Comparison of ENCODE assay signal across 13 cellular contexts in the genomic region with DNA sequence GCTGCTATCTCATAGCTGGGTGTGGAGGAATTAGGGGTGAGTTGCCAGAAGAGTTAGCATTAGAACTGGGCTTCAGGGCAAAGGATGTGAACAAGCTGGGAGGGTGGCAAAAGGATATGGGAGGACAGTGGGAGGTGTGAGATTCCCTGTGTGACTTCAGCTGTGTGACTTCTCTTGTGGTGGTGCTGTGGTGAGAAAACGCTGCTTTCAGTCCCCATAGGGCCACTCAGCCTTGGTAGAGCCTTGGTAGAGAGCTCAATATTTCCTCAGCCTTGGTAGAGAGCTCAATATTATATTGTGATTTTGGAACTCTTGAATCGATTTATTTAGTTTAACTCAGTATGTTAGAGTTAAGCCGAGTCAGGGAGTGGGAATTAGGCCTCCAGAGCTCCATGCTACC.
DNase-seq lines count a peak whose midpoint lies in the region; ATAC-seq lines count a peak whose summit lies in the region.
"Had no signal": no experiment of that assay in that cellular context is flagged by ENCODE, and none has a peak within 500 bp of the region (broad histone marks: within the 10 kb centered on the region; RNA-seq: fewer than 3 reads in every experiment).

No MANE protein-coding gene starts in this region.

- H3K4me3 ChIP-seq in mesendoderm (ENCODE audit: low read length) = no peak overlapping the region
- H3K4me3 ChIP-seq: GM23338, HAP-1 had no signal

- H3K4me1 ChIP-seq in mesendoderm (ENCODE audit: control insufficient read depth, low read depth, low read length) = no peaks in the 10 kb centered on the region
- H3K4me1 ChIP-seq: HAP-1 had no signal

- no peak overlapping the region for H2BK15ac ChIP-seq in mesendoderm (replicated peaks; ENCODE audit: low read depth)

- H3K4ac ChIP-seq in mesendoderm (ENCODE audit: low read depth, low read length) = no peak overlapping the region

- H3K36me3 ChIP-seq in mesendoderm (ENCODE audit: control insufficient read depth, insufficient read depth, low read length) = no peaks in the 10 kb centered on the region
- H3K36me3 ChIP-seq: HAP-1 had no signal

- no peak overlapping the region for H3K18ac ChIP-seq in mesendoderm (ENCODE audit: low read length)

- no peak overlapping the region for H4K8ac ChIP-seq in mesendoderm (ENCODE audit: low read depth, low read length)

- H2AK5ac ChIP-seq in mesendoderm (ENCODE audit: low read length) = no peak overlapping the region

- no CpG with 5 or more reads among the region's 3 CpGs for WGBS in mesendoderm (ENCODE audit: extremely low coverage, insufficient coverage, low lambda C conversion rate)

- H3K4me2 ChIP-seq in mesendoderm (ENCODE audit: low read length) = no peak overlapping the region
- H3K4me2 ChIP-seq: GM23338 had no signal

- no peaks in the 10 kb centered on the region for H3K79me2 ChIP-seq in mesendoderm (ENCODE audit: control insufficient read depth, insufficient read depth, low read length)

- no peak overlapping the region for H4K5ac ChIP-seq in mesendoderm (ENCODE audit: low read length)

- H3K27me3 ChIP-seq in mesendoderm (ENCODE audit: insufficient read depth, low read length, poor library complexity) = no peaks in the 10 kb centered on the region

- H3K79me1 ChIP-seq in mesendoderm (ENCODE audit: low read length) = no peaks in the 10 kb centered on the region

- DNase-seq in mesendoderm (peak; percentile 33), NCI-H82 (lab: John Stamatoyannopoulos, UW) (no peak), GOT3 (lab: John Stamatoyannopoulos, UW) (no peak)
- DNase-seq: C1 segment of cervical spinal cord; CD4-positive, alpha-beta memory T cell; COR-L47; DMS153; DND-41 had no signal

- H3K27ac ChIP-seq in mesendoderm (ENCODE audit: low read depth, low read length) = no peak overlapping the region

- no peak overlapping the region for H3K23ac ChIP-seq in mesendoderm (ENCODE audit: low read length)

- ATAC-seq in GM18867 (IDR thresholded peaks at IDR 0.05; ENCODE audit: unreplicated experiment) (peak; percentile 62), HG02798 (IDR thresholded peaks at IDR 0.05; ENCODE audit: poor library complexity, unreplicated experiment) (peak; percentile 46), GM18498 (IDR thresholded peaks at IDR 0.05; ENCODE audit: unreplicated experiment) (no peak)
- ATAC-seq: GM23338 had no signal

- H2BK120ac ChIP-seq in mesendoderm (ENCODE audit: low read depth, low read length) = no peak overlapping the region

- no peak overlapping the region for H2BK5ac ChIP-seq in mesendoderm (ENCODE audit: low read length)

- H3K56ac ChIP-seq in mesendoderm (ENCODE audit: low read length) = no peak overlapping the region

- no peak overlapping the region for H3K9ac ChIP-seq in mesendoderm (ENCODE audit: low read length)
